Comparison of ENCODE assay signal across 1 cellular context in the genomic region with DNA sequence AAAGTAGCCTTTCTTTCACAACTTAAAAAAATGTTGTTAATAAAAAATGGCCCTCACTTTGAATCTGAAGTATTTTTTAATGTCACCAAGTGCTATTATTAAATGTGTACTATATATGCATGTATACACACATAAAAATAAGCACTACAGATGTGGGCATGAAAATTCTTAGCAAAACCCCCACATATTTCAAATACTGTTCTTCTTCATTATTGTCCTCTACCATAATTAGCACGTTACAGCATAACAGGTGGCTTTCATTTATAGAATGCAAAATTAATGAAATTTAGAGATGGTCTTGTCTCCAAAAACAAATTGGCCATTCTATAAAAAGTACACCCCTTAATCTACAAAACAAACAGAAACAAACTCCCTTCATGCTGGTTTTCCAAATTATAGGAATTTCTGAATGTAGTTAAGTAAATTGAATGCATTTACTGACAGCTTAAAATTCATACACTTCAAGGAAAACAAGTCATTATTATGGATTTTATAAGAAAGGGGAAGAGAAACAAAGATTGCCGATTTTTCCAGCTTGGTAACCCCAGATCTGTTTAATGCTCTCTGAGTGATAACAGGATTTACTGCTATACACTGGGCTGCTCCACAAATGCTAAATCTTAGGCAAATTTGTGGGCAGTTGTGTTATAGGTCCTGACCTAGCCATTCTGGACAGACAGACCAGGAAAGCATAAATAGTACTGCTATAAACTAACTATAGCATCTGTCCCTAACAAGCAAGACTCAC.
TF ChIP-seq lines count a peak whose summit lies in the region.

No MANE protein-coding gene starts in this region.

TF ChIP-seq in HepG2, 621 proteins besides CTCF, POLR2A, EP300 and RAD21 (continued from another document):
- TF ChIP-seq XBP1 (CRISPR knock-in tag; IDR thresholded peaks at IDR 0.05) = no peak
- no peak for TF ChIP-seq BHLHE40 (IDR thresholded peaks at IDR 0.05; ENCODE audit: low read length)
